In genomic region chr4:145937021-145937861, GRCh38 we compare ENCODE assay signal across 8 cellular contexts. TPM values are rescaled to one million over a fixed set of nuclear protein-coding genes. Genes with fewer than 3 reads are reported as not detected.
DNase-seq lines count a peak whose midpoint lies in the region; ATAC-seq and TF ChIP-seq lines count a peak whose summit lies in the region.

No MANE protein-coding gene starts in this region.

- no peaks in the 10 kb centered on the region for H3K9me3 ChIP-seq in tibial nerve

- TF ChIP-seq EP300 in tibial nerve (IDR thresholded peaks at IDR 0.05) = no peak

- H3K9me3 Mint-ChIP-seq in activated naive CD4-positive, alpha-beta T cell treated with anti-CD3 and anti-CD28 coated beads, Interleukin-2, amount 50 U/mL, for 72 hours = peaks cover 0 to 3% of the 10 kb centered on the region in 2 donors

- H3K27me3 ChIP-seq in tibial nerve = no peaks in the 10 kb centered on the region

- DNase-seq in DMS79 treated with DMSO at 0.1 percent for 48 hours (lab: John Stamatoyannopoulos, UW) = peak; percentile 27
- no peak for DNase-seq in DMS79 (lab: John Stamatoyannopoulos, UW)
- peak; percentile 32 to 55 for DNase-seq in SHP77 (lab: John Stamatoyannopoulos, UW)
- DNase-seq in activated naive CD4-positive, alpha-beta T cell treated with anti-CD3 and anti-CD28 coated beads, Interleukin-2, amount 50 U/mL, for 72 hours (ENCODE audit: low spot score in 2 of 2) = peak; percentile 42 to 59
- peak; percentile 40 to 89 (median 73) for DNase-seq in head of caudate nucleus
- DNase-seq in occipital lobe (lab: John Stamatoyannopoulos, UW) = peak; percentile 67
- DNase-seq in tibial nerve (ENCODE audit: low spot score in 2 of 2) = peak; percentile 22 to 36

- WGBS in tibial nerve, 2 donors = 0 to 2% methylated on average over 23 to 64 of the region's 89 CpGs

- intact Hi-C loops in head of caudate nucleus (cut with DNase I) = loop anchor here (10.0 kb wide), 2 partner anchors 52 to 92 kb away; no protein-coding TSS in a partner anchor

- ATAC-seq in HG03159 (IDR thresholded peaks at IDR 0.05; ENCODE audit: unreplicated experiment) = peak; percentile 27
- peak; percentile 41 to 42 for ATAC-seq in activated naive CD4-positive, alpha-beta T cell treated with anti-CD3 and anti-CD28 coated beads, Interleukin-2, amount 50 U/mL, for 72 hours

- H3K27ac ChIP-seq in tibial nerve = peak overlapping the region; percentile 76 to 92 (median 88)

- no peak for TF ChIP-seq POLR2A in tibial nerve (IDR thresholded peaks at IDR 0.05)

- TF ChIP-seq CTCF in tibial nerve (IDR thresholded peaks at IDR 0.05) = no peak

- peak overlapping the region; percentile 63 to 89 (median 82) for H3K4me3 ChIP-seq in tibial nerve

- peaks cover 19 to 28% of the 10 kb centered on the region in 2 donors for H3K36me3 Mint-ChIP-seq in activated naive CD4-positive, alpha-beta T cell treated with anti-CD3 and anti-CD28 coated beads, Interleukin-2, amount 50 U/mL, for 72 hours

- H3K4me1 ChIP-seq in tibial nerve = peaks cover 0 to 8% (median 4%) of the 10 kb centered on the region in 4 donors

- peak overlapping the region; percentile 93 to 97 for H3K27ac Mint-ChIP-seq in activated naive CD4-positive, alpha-beta T cell treated with anti-CD3 and anti-CD28 coated beads, Interleukin-2, amount 50 U/mL, for 72 hours

- H3K36me3 ChIP-seq in tibial nerve = no peaks in the 10 kb centered on the region

RNA-seq across cellular contexts. Expression of gene ZNF827, which starts 1.4 kb away (rescaled TPM):
- total RNA-seq in activated naive CD4-positive, alpha-beta T cell treated with anti-CD3 and anti-CD28 coated beads, Interleukin-2, amount 50 U/mL, for 72 hours = 10 to 100 TPM; 20.0 to 26.9 TPM
- total RNA-seq in occipital lobe (11.7 TPM), tibial nerve (10 to 100 TPM in 1 of 4 donors, 1 to 10 TPM in 3; 3.7 to 10.0 (median 6.4) TPM)
